In genomic region chr6:157271911-157272310, GRCh38 we compare ENCODE assay signal across 24 cellular contexts.
"Had no signal": no experiment of that assay in that cellular context is flagged by ENCODE, and none has a peak within 500 bp of the region (broad histone marks: within the 10 kb centered on the region; RNA-seq: fewer than 3 reads in every experiment).

No MANE protein-coding gene starts in this region.

- H3K27me3 ChIP-seq: gastroesophageal sphincter, right atrium auricular region, stomach, transverse colon had no signal

- H3K27me3 Mint-ChIP-seq: activated T-helper 17 cell treated with anti-CD3 and anti-CD28 coated beads, Interleukin-2, amount 50 U/mL, for 72 hours; central memory CD8-positive, alpha-beta T cell; effector memory CD8-positive, alpha-beta T cell; naive thymus-derived CD8-positive, alpha-beta T cell; stimulated activated naive B cell treated with anti-CD40 and anti-IgM and Interleukin-4, amounts not matched to agents 10 μg/mL and 1 μg/mL and 100 μg/mL, for 72 hours had no signal

- H3K27ac Mint-ChIP-seq: activated naive CD4-positive, alpha-beta T cell treated with anti-CD3 and anti-CD28 coated beads, Interleukin-2, amount 50 U/mL, for 72 hours; activated T-helper 17 cell treated with anti-CD3 and anti-CD28 coated beads, Interleukin-2, amount 50 U/mL, for 72 hours; effector memory CD8-positive, alpha-beta T cell; stimulated activated naive B cell treated with anti-CD40 and anti-IgM and Interleukin-4, amounts not matched to agents 10 μg/mL and 1 μg/mL and 100 μg/mL, for 72 hours had no signal

- H3K4me3 Mint-ChIP-seq: activated T-cell treated with anti-CD3 and anti-CD28 coated beads, Interleukin-2, amount 50 U/mL, for 4 hours; activated T-helper 17 cell treated with anti-CD3 and anti-CD28 coated beads, Interleukin-2, amount 50 U/mL, for 72 hours; central memory CD8-positive, alpha-beta T cell; effector memory CD8-positive, alpha-beta T cell; naive thymus-derived CD8-positive, alpha-beta T cell; stimulated activated naive B cell treated with anti-CD40 and anti-IgM and Interleukin-4, amounts not matched to agents 10 μg/mL and 1 μg/mL and 100 μg/mL, for 72 hours had no signal

- H3K36me3 ChIP-seq: gastroesophageal sphincter, right atrium auricular region, stomach, transverse colon had no signal

- H3K4me1 ChIP-seq: parathyroid adenoma had no signal

- H3K9me3 ChIP-seq: gastroesophageal sphincter, right atrium auricular region, stomach, transverse colon had no signal

- DNase-seq: activated CD4-positive, alpha-beta T cell treated with anti-CD3 and anti-CD28 coated beads for 48 hours; activated CD4-positive, alpha-beta T cell treated with anti-CD3 and anti-CD28 coated beads, Interleukin-2, amount 50 U/mL, for 48 hours; activated CD8-positive, alpha-beta memory T cell treated with anti-CD3 and anti-CD28 coated beads for 24 hours; activated CD8-positive, alpha-beta memory T cell treated with anti-CD3 and anti-CD28 coated beads, Interleukin-2, amount 50 U/mL, for 4 hours; activated naive CD4-positive, alpha-beta T cell; activated T-cell treated with anti-CD3 and anti-CD28 coated beads, Interleukin-2, amount 50 U/mL, for 4 hours; effector memory CD8-positive, alpha-beta T cell; hippocampal formation; left colon; midbrain; naive thymus-derived CD8-positive, alpha-beta T cell; nucleus accumbens; stimulated activated CD4-positive, alpha-beta T cell treated with anti-CD3 and anti-CD28 coated beads, Interleukin-15, amount 100 ng/mL, for 24 hours; stimulated activated CD4-positive, alpha-beta T cell treated with anti-CD3 and anti-CD28 coated beads, Interleukin-2, amount 100 ng/mL, for 24 hours; stimulated activated naive B cell treated with anti-CD40 and anti-IgM and Interleukin-4, amounts not matched to agents 10 μg/mL and 1 μg/mL and 100 μg/mL, for 72 hours; stomach; transverse colon had no signal

- ATAC-seq: activated naive CD4-positive, alpha-beta T cell treated with anti-CD3 and anti-CD28 coated beads, Interleukin-2, amount 50 U/mL, for 72 hours; activated T-cell treated with anti-CD3 and anti-CD28 coated beads, Interleukin-2, amount 50 U/mL, for 4 hours; activated T-helper 17 cell treated with anti-CD3 and anti-CD28 coated beads, Interleukin-2, amount 50 U/mL, for 72 hours; effector memory CD8-positive, alpha-beta T cell; gastroesophageal sphincter; left colon; naive thymus-derived CD8-positive, alpha-beta T cell; stimulated activated naive B cell treated with anti-CD40 and anti-IgM and Interleukin-4, amounts not matched to agents 10 μg/mL and 1 μg/mL and 100 μg/mL, for 72 hours had no signal

- H3K4me3 ChIP-seq: gastroesophageal sphincter, right atrium auricular region, smooth muscle cell, stomach, transverse colon had no signal

- H3K36me3 Mint-ChIP-seq: activated naive CD4-positive, alpha-beta T cell treated with anti-CD3 and anti-CD28 coated beads, Interleukin-2, amount 50 U/mL, for 72 hours; naive thymus-derived CD8-positive, alpha-beta T cell; stimulated activated naive B cell treated with anti-CD40 and anti-IgM and Interleukin-4, amounts not matched to agents 10 μg/mL and 1 μg/mL and 100 μg/mL, for 72 hours had no signal

- H3K27ac ChIP-seq: parathyroid adenoma, right atrium auricular region, stomach, transverse colon had no signal
